In the genomic region with DNA sequence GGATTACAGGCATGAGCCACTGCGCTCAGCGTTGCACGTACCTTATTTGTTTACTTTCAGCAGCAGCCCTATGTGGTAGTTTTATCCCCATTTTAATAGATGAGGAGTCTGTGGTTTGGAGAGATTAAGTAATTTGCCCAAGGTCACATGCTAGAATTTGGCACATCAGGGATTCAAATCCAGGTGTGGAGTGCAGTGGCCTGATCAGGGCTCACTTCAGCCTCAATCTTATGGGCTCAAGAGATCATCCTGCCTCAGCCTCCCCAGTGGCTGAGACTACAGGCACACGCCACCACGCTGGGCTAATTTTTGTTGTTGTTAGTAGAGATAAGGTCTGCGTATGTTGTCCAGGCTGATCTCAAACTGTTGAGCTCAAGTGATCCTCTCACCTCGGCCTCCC, we compare ENCODE assay signal across 2 cellular contexts.
TF ChIP-seq lines count a peak whose summit lies in the region.

No MANE protein-coding gene starts in this region.

TF ChIP-seq in SK-N-SH, 30 proteins besides CTCF, POLR2A, EP300 and RAD21 (continued from another document):
- TF ChIP-seq FOSL2 (IDR thresholded peaks at IDR 0.05; ENCODE audit: borderline replicate concordance, low read depth) (no peak), POLR2AphosphoS5 (IDR thresholded peaks at IDR 0.05; ENCODE audit: low read depth, low read length) (no peak), FOXM1 (IDR thresholded peaks at IDR 0.05; ENCODE audit: low read depth) (no peak), NRF1 (IDR thresholded peaks at IDR 0.05; ENCODE audit: low read depth, low read length) (no peak), TEAD4 (IDR thresholded peaks at IDR 0.05; ENCODE audit: borderline replicate concordance, insufficient read depth) (no peak), TAF1 (IDR thresholded peaks at IDR 0.05; ENCODE audit: borderline replicate concordance, low read depth, low read length) (no peak), JUND (IDR thresholded peaks at IDR 0.05) (no peak)
- TF ChIP-seq, protein P1, sequence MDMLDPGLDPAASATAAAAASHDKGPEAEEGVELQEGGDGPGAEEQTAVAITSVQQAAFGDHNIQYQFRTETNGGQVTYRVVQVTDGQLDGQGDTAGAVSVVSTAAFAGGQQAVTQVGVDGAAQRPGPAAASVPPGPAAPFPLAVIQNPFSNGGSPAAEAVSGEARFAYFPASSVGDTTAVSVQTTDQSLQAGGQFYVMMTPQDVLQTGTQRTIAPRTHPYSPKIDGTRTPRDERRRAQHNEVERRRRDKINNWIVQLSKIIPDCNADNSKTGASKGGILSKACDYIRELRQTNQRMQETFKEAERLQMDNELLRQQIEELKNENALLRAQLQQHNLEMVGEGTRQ (IDR thresholded peaks at IDR 0.05; ENCODE audit: borderline replicate concordance, low read depth, low read length) = no peak
TF ChIP-seq in SK-N-SH: peak in this region for 0.

TF ChIP-seq in SK-N-SH treated with all-trans-retinoic acid at 6 μM for 48 hours, 23 proteins besides CTCF, POLR2A, EP300 and RAD21 (continued from another document):
- TF ChIP-seq, protein P2, sequence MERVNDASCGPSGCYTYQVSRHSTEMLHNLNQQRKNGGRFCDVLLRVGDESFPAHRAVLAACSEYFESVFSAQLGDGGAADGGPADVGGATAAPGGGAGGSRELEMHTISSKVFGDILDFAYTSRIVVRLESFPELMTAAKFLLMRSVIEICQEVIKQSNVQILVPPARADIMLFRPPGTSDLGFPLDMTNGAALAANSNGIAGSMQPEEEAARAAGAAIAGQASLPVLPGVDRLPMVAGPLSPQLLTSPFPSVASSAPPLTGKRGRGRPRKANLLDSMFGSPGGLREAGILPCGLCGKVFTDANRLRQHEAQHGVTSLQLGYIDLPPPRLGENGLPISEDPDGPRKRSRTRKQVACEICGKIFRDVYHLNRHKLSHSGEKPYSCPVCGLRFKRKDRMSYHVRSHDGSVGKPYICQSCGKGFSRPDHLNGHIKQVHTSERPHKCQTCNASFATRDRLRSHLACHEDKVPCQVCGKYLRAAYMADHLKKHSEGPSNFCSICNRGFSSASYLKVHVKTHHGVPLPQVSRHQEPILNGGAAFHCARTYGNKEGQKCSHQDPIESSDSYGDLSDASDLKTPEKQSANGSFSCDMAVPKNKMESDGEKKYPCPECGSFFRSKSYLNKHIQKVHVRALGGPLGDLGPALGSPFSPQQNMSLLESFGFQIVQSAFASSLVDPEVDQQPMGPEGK (CRISPR knock-in tag; IDR thresholded peaks at IDR 0.05; ENCODE audit: borderline replicate concordance) = no peak
- TF ChIP-seq ZNF8 (CRISPR knock-in tag; IDR thresholded peaks at IDR 0.05) = no peak
- no peak for TF ChIP-seq ZFP3 (CRISPR knock-in tag; IDR thresholded peaks at IDR 0.05)
- TF ChIP-seq ZFP30 (CRISPR knock-in tag; IDR thresholded peaks at IDR 0.05) = no peak
- TF ChIP-seq, protein P3, sequence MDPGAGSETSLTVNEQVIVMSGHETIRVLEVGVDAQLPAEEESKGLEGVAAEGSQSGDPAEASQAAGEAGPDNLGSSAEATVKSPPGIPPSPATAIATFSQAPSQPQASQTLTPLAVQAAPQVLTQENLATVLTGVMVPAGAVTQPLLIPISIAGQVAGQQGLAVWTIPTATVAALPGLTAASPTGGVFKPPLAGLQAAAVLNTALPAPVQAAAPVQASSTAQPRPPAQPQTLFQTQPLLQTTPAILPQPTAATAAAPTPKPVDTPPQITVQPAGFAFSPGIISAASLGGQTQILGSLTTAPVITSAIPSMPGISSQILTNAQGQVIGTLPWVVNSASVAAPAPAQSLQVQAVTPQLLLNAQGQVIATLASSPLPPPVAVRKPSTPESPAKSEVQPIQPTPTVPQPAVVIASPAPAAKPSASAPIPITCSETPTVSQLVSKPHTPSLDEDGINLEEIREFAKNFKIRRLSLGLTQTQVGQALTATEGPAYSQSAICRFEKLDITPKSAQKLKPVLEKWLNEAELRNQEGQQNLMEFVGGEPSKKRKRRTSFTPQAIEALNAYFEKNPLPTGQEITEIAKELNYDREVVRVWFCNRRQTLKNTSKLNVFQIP (CRISPR knock-in tag; IDR thresholded peaks at IDR 0.05; ENCODE audit: borderline replicate concordance, low read depth) = no peak
- TF ChIP-seq ISL1 (CRISPR knock-in tag; IDR thresholded peaks at IDR 0.05) = no peak
- TF ChIP-seq ZNF70 (CRISPR knock-in tag; IDR thresholded peaks at IDR 0.05) = no peak
- TF ChIP-seq, protein P4, sequence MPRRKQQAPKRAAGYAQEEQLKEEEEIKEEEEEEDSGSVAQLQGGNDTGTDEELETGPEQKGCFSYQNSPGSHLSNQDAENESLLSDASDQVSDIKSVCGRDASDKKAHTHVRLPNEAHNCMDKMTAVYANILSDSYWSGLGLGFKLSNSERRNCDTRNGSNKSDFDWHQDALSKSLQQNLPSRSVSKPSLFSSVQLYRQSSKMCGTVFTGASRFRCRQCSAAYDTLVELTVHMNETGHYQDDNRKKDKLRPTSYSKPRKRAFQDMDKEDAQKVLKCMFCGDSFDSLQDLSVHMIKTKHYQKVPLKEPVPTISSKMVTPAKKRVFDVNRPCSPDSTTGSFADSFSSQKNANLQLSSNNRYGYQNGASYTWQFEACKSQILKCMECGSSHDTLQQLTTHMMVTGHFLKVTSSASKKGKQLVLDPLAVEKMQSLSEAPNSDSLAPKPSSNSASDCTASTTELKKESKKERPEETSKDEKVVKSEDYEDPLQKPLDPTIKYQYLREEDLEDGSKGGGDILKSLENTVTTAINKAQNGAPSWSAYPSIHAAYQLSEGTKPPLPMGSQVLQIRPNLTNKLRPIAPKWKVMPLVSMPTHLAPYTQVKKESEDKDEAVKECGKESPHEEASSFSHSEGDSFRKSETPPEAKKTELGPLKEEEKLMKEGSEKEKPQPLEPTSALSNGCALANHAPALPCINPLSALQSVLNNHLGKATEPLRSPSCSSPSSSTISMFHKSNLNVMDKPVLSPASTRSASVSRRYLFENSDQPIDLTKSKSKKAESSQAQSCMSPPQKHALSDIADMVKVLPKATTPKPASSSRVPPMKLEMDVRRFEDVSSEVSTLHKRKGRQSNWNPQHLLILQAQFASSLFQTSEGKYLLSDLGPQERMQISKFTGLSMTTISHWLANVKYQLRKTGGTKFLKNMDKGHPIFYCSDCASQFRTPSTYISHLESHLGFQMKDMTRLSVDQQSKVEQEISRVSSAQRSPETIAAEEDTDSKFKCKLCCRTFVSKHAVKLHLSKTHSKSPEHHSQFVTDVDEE (CRISPR knock-in tag; IDR thresholded peaks at IDR 0.05) = no peak
TF ChIP-seq in SK-N-SH treated with all-trans-retinoic acid at 6 μM for 48 hours: peak in this region for 0.
